16 cellular contexts compared by ENCODE assay signal in genomic region chr12:2287151-2287550, GRCh38.
DNase-seq lines count a peak whose midpoint lies in the region; ATAC-seq and TF ChIP-seq lines count a peak whose summit lies in the region.
"Had no signal": no experiment of that assay in that cellular context is flagged by ENCODE, and none has a peak within 500 bp of the region (broad histone marks: within the 10 kb centered on the region; RNA-seq: fewer than 3 reads in every experiment).

No MANE protein-coding gene starts in this region.

- no peak for DNase-seq in CD14-positive monocyte (ENCODE audit: low spot score)
- DNase-seq in left lung: no peak
- DNase-seq in GM10266 (ENCODE audit: extremely low spot score): no peak
- DNase-seq in NCI-H2081 (lab: John Stamatoyannopoulos, UW): no peak
- DNase-seq in NCI-H1930 (lab: John Stamatoyannopoulos, UW): no peak
- DNase-seq: activated CD4-positive, alpha-beta T cell treated with anti-CD3 and anti-CD28 coated beads, Interleukin-2, amount 10 ng/mL, durations not matched to agents 7 days and 5 days; H7; Karpas-422; naive thymus-derived CD4-positive, alpha-beta T cell; NCI-H1436 treated with DMSO at 0.1 percent for 48 hours; NCI-H748 treated with DMSO at 0.1 percent for 48 hours; right lobe of liver; stimulated activated naive CD8-positive, alpha-beta T cell treated with anti-CD3 and anti-CD28 coated beads, Interleukin-15, amount 100 ng/mL, for 72 hours had no signal

- peak overlapping the region; percentile 4 to 57 for H3K27ac ChIP-seq in left lung
- H3K27ac ChIP-seq in skeletal muscle tissue (ENCODE audit: low read depth, low read length): peak overlapping the region; percentile 57
- H3K27ac ChIP-seq: right lobe of liver had no signal

- no peak overlapping the region for H3K4me3 Mint-ChIP-seq in CD14-positive monocyte
- no peak overlapping the region for H3K4me3 Mint-ChIP-seq in dendritic cell treated with granulocyte-macrophage colony-stimulating factor and Interleukin-4, amounts not matched to agents 40 ng/mL and 50 ng/mL, for 4 days
- H3K4me3 Mint-ChIP-seq: activated CD4-positive, alpha-beta T cell treated with anti-CD3 and anti-CD28 coated beads, Interleukin-2, amount 10 ng/mL, durations not matched to agents 7 days and 5 days; naive thymus-derived CD4-positive, alpha-beta T cell; stimulated activated naive CD8-positive, alpha-beta T cell treated with anti-CD3 and anti-CD28 coated beads, Interleukin-15, amount 100 ng/mL, for 72 hours had no signal

- no peaks in the 10 kb centered on the region for H3K36me3 Mint-ChIP-seq in CD14-positive monocyte
- no peaks in the 10 kb centered on the region for H3K36me3 Mint-ChIP-seq in dendritic cell treated with granulocyte-macrophage colony-stimulating factor and Interleukin-4, amounts not matched to agents 40 ng/mL and 50 ng/mL, for 4 days (ENCODE audit: low read depth)
- H3K36me3 Mint-ChIP-seq: naive thymus-derived CD4-positive, alpha-beta T cell had no signal

- no peaks in the 10 kb centered on the region for H3K9me3 ChIP-seq in left lung
- no peaks in the 10 kb centered on the region for H3K9me3 ChIP-seq in skeletal muscle tissue (ENCODE audit: control insufficient read depth in 3 of 3, low read length in 3 of 3)
- H3K9me3 ChIP-seq: right lobe of liver had no signal

- no peak for TF ChIP-seq CTCF in CD14-positive monocyte (IDR thresholded peaks at IDR 0.05)
- TF ChIP-seq CTCF in left lung (IDR thresholded peaks at IDR 0.05): no peak
- no peak for TF ChIP-seq CTCF in GM10266 (IDR thresholded peaks at IDR 0.05; ENCODE audit: control insufficient read depth, insufficient read depth, low read depth, missing control alignments)

- H3K4me3 ChIP-seq in left lung: no peak overlapping the region
- no peak overlapping the region for H3K4me3 ChIP-seq in skeletal muscle tissue (ENCODE audit: low read length in 3 of 3)
- H3K4me3 ChIP-seq: right lobe of liver had no signal

- H3K4me1 Mint-ChIP-seq in CD14-positive monocyte: peaks cover 86% of the 10 kb centered on the region
- H3K4me1 Mint-ChIP-seq in dendritic cell treated with granulocyte-macrophage colony-stimulating factor and Interleukin-4, amounts not matched to agents 40 ng/mL and 50 ng/mL, for 4 days (ENCODE audit: low read depth): peaks cover 83% of the 10 kb centered on the region
- H3K4me1 Mint-ChIP-seq: activated CD4-positive, alpha-beta T cell treated with anti-CD3 and anti-CD28 coated beads, Interleukin-2, amount 10 ng/mL, durations not matched to agents 7 days and 5 days had no signal

- H3K27me3 ChIP-seq in left lung: peaks cover 0 to 11% of the 10 kb centered on the region in 2 donors
- H3K27me3 ChIP-seq in skeletal muscle tissue (ENCODE audit: control insufficient read depth in 3 of 3, insufficient read depth in 3 of 3, low read length in 3 of 3): peaks cover 6 to 31% (median 14%) of the 10 kb centered on the region in 3 donors
- H3K27me3 ChIP-seq: right lobe of liver had no signal

- peaks cover 0 to 1% (median 1%) of the 10 kb centered on the region in 3 donors for H3K27me3 Mint-ChIP-seq in CD14-positive monocyte (ENCODE audit: low read depth in 3 of 3)
- H3K27me3 Mint-ChIP-seq in dendritic cell treated with granulocyte-macrophage colony-stimulating factor and Interleukin-4, amounts not matched to agents 40 ng/mL and 50 ng/mL, for 4 days: peaks cover 4% of the 10 kb centered on the region

- H3K9me3 Mint-ChIP-seq in CD14-positive monocyte: peaks cover 0 to 4% (median 0%) of the 10 kb centered on the region in 7 donors
- no peaks in the 10 kb centered on the region for H3K9me3 Mint-ChIP-seq in dendritic cell treated with granulocyte-macrophage colony-stimulating factor and Interleukin-4, amounts not matched to agents 40 ng/mL and 50 ng/mL, for 4 days
- H3K9me3 Mint-ChIP-seq: activated CD4-positive, alpha-beta T cell treated with anti-CD3 and anti-CD28 coated beads, Interleukin-2, amount 10 ng/mL, durations not matched to agents 7 days and 5 days had no signal

- H3K36me3 ChIP-seq in left lung: no peaks in the 10 kb centered on the region
- H3K36me3 ChIP-seq in skeletal muscle tissue (ENCODE audit: control insufficient read depth in 3 of 3, insufficient read depth in 3 of 3, low read length in 3 of 3): no peaks in the 10 kb centered on the region
- H3K36me3 ChIP-seq: right lobe of liver had no signal

- peak overlapping the region in 6 of 7 donors; percentile 8 to 87 (median 50) for H3K27ac Mint-ChIP-seq in CD14-positive monocyte
- peak overlapping the region; percentile 53 for H3K27ac Mint-ChIP-seq in dendritic cell treated with granulocyte-macrophage colony-stimulating factor and Interleukin-4, amounts not matched to agents 40 ng/mL and 50 ng/mL, for 4 days
- H3K27ac Mint-ChIP-seq: activated CD4-positive, alpha-beta T cell treated with anti-CD3 and anti-CD28 coated beads, Interleukin-2, amount 10 ng/mL, durations not matched to agents 7 days and 5 days had no signal

- H3K4me1 ChIP-seq in left lung (peaks cover 28 to 48% of the 10 kb centered on the region in 2 donors), skeletal muscle tissue (ENCODE audit: control insufficient read depth in 3 of 3, insufficient read depth in 3 of 3, low read length in 3 of 3) (peaks cover 39 to 54% (median 44%) of the 10 kb centered on the region in 3 donors)
- H3K4me1 ChIP-seq: right lobe of liver had no signal

- intact Hi-C loops in CD14-positive monocyte (cut with micrococcal nuclease): loop anchor here (5.0 kb wide), 2 partner anchors 35 to 70 kb away; no protein-coding TSS in a partner anchor
- intact Hi-C loops in dendritic cell treated with granulocyte-macrophage colony-stimulating factor and Interleukin-4, amounts not matched to agents 40 ng/mL and 50 ng/mL, for 4 days (cut with micrococcal nuclease): no loop called here
- intact Hi-C loops in left lung (cut with DNase I): loop anchor here in 1 of 2 donors (10.0 kb wide), 1 partner anchor 232 kb away; the partner anchor contains the start of gene CACNA1C

- ATAC-seq in left lung (no peak), GM21367 (IDR thresholded peaks at IDR 0.05; ENCODE audit: unreplicated experiment) (no peak)
- ATAC-seq: naive thymus-derived CD4-positive, alpha-beta T cell; right lobe of liver; stimulated activated naive CD8-positive, alpha-beta T cell treated with anti-CD3 and anti-CD28 coated beads, Interleukin-15, amount 100 ng/mL, for 72 hours had no signal

- H3K9ac ChIP-seq in skeletal muscle tissue (ENCODE audit: low read depth in 1 of 3, low read length in 3 of 3): no peak overlapping the region
